9 cellular contexts compared by ENCODE assay signal in genomic region chr9:15642369-15642962, GRCh38.
DNase-seq lines count a peak whose midpoint lies in the region; ATAC-seq and TF ChIP-seq lines count a peak whose summit lies in the region.
"Had no signal": no experiment of that assay in that cellular context is flagged by ENCODE, and none has a peak within 500 bp of the region (broad histone marks: within the 10 kb centered on the region; RNA-seq: fewer than 3 reads in every experiment).

No MANE protein-coding gene starts in this region.

- peaks cover 6% of the 10 kb centered on the region for H3K36me3 Mint-ChIP-seq in activated naive CD8-positive, alpha-beta T cell treated with anti-CD3 and anti-CD28 coated beads for 36 hours

- no peak overlapping the region for H3K4ac ChIP-seq in IMR-90 (ENCODE audit: low read depth, low read length)

- H2BK15ac ChIP-seq in IMR-90 (ENCODE audit: low read depth, low read length), result no peak overlapping the region

- no peak for TF ChIP-seq POLR2A in IMR-90 (IDR thresholded peaks at IDR 0.05; ENCODE audit: low read depth, low read length)
- TF ChIP-seq POLR2A in esophagus muscularis mucosa (IDR thresholded peaks at IDR 0.05; ENCODE audit: low read depth), result no peak

- no peaks in the 10 kb centered on the region for H3K4me1 Mint-ChIP-seq in activated naive CD8-positive, alpha-beta T cell treated with anti-CD3 and anti-CD28 coated beads for 36 hours

- ATAC-seq in IMR-90 (ENCODE audit: low read depth), result peak; percentile 40; the same call in 1 of the 2 replicates
- ATAC-seq in PC-3, result no peak
- ATAC-seq in psoas muscle, result no peak

- no peaks in the 10 kb centered on the region for H3K36me3 ChIP-seq in IMR-90 (ENCODE audit: control insufficient read depth, insufficient read depth, low read length)
- H3K36me3 ChIP-seq in PC-3 (ENCODE audit: low read depth, low read length), result no peaks in the 10 kb centered on the region
- no peaks in the 10 kb centered on the region for H3K36me3 ChIP-seq in esophagus muscularis mucosa
- H3K36me3 ChIP-seq in psoas muscle (ENCODE audit: insufficient read depth in 1 of 2, low read depth in 1 of 2), result no peaks in the 10 kb centered on the region
- H3K36me3 ChIP-seq: neutrophil had no signal

- H3K4me2 ChIP-seq in IMR-90 (ENCODE audit: low read depth, low read length) (no peak overlapping the region), PC-3 (ENCODE audit: low read length) (no peak overlapping the region)

- no peak overlapping the region for H3K14ac ChIP-seq in IMR-90 (replicated peaks; ENCODE audit: low read depth, low read length)

- H4K8ac ChIP-seq in IMR-90 (ENCODE audit: low read depth in 2 of 2, low read length in 2 of 2), result no peak overlapping the region

- H2AFZ ChIP-seq in IMR-90 (replicated peaks; ENCODE audit: low read length, poor library complexity) (no peak overlapping the region), PC-3 (ENCODE audit: low read length) (no peak overlapping the region)

- WGBS in IMR-90 (ENCODE audit: extremely low coverage in 2 of 2, insufficient read length in 1 of 2), 2 experiments, result no CpG with 5 or more reads among the region's 2 CpGs
- WGBS in esophagus muscularis mucosa, result 79% methylated on average over 2 of the region's 2 CpGs
- 48 to 99% (median 50%) methylated on average over 2 of the region's 2 CpGs for WGBS in psoas muscle, 3 donors

- dilution Hi-C loops in IMR-90 (cut with HindIII; ENCODE audit: low sequenced_read_pairs, unreplicated experiment), result no loop called here

- no peak overlapping the region for H2AK9ac ChIP-seq in IMR-90 (replicated peaks; ENCODE audit: low read depth, low read length, poor library complexity)

- in situ Hi-C loops in IMR-90 (cut with MboI; ENCODE audit: low sequenced_read_pairs), result no loop called here

- H3K4me1 ChIP-seq in IMR-90 (ENCODE audit: control insufficient read depth, insufficient read depth, low read length) (no peaks in the 10 kb centered on the region), PC-3 (ENCODE audit: insufficient read depth, low read length) (no peaks in the 10 kb centered on the region), esophagus muscularis mucosa (no peaks in the 10 kb centered on the region), psoas muscle (no peaks in the 10 kb centered on the region)

- H2BK120ac ChIP-seq in IMR-90 (ENCODE audit: low read depth, low read length), result no peak overlapping the region

- H2AK5ac ChIP-seq in IMR-90 (ENCODE audit: low read depth, low read length), result no peak overlapping the region

- no peak overlapping the region for H3K18ac ChIP-seq in IMR-90 (ENCODE audit: low read depth, low read length)

- H3K9ac ChIP-seq in IMR-90 (ENCODE audit: low read depth, low read length) (no peak overlapping the region), PC-3 (ENCODE audit: low read length) (no peak overlapping the region)

- no peak overlapping the region for H3K56ac ChIP-seq in IMR-90 (ENCODE audit: extremely low read depth, insufficient read depth, low read length)

- no peaks in the 10 kb centered on the region for H3F3A ChIP-seq in PC-3 (ENCODE audit: low read length, unreplicated experiment)

- H2BK5ac ChIP-seq in IMR-90 (ENCODE audit: low read depth, low read length, poor library complexity, severe bottlenecking), result no peak overlapping the region

- H3K27me3 ChIP-seq in IMR-90 (ENCODE audit: control insufficient read depth, insufficient read depth, low read length) (no peaks in the 10 kb centered on the region), PC-3 (ENCODE audit: low read length) (no peaks in the 10 kb centered on the region), esophagus muscularis mucosa (no peaks in the 10 kb centered on the region), psoas muscle (ENCODE audit: insufficient read depth in 3 of 3, low read length in 2 of 3) (no peaks in the 10 kb centered on the region)
- H3K27me3 ChIP-seq: neutrophil had no signal

- H4K91ac ChIP-seq in IMR-90 (ENCODE audit: insufficient read depth, low read depth, low read length), result no peak overlapping the region

- H3K9me3 ChIP-seq in IMR-90 (ENCODE audit: control insufficient read depth, insufficient read depth, low read length) (no peaks in the 10 kb centered on the region), PC-3 (ENCODE audit: low read length) (no peaks in the 10 kb centered on the region), esophagus muscularis mucosa (no peaks in the 10 kb centered on the region), psoas muscle (no peaks in the 10 kb centered on the region)
- H3K9me3 ChIP-seq: neutrophil had no signal

- no peaks in the 10 kb centered on the region for H3K9me2 ChIP-seq in PC-3 (replicated peaks; ENCODE audit: low read length)

- CTCF ChIA-PET in IMR-90 (lab: Yijun Ruan, JAX), result no interaction called here
- CTCF ChIA-PET in PC-3 (lab: Charles Lee), result no interaction called here

- no peaks in the 10 kb centered on the region for H3K9me1 ChIP-seq in IMR-90 (ENCODE audit: insufficient read depth, low read length)

- no peak overlapping the region for H3K23ac ChIP-seq in IMR-90 (ENCODE audit: low read depth, low read length)

- H3K4me3 ChIP-seq in IMR-90 (ENCODE audit: insufficient read depth, low read depth, low read length), result no peak overlapping the region
- H3K4me3 ChIP-seq in PC-3 (ENCODE audit: low read length), result no peak overlapping the region
- H3K4me3 ChIP-seq in esophagus muscularis mucosa, result no peak overlapping the region
- no peak overlapping the region for H3K4me3 ChIP-seq in psoas muscle

- no peak for TF ChIP-seq EP300 in esophagus muscularis mucosa (IDR thresholded peaks at IDR 0.05)

- H3K4me3 Mint-ChIP-seq in activated naive CD8-positive, alpha-beta T cell treated with anti-CD3 and anti-CD28 coated beads for 36 hours, result no peak overlapping the region

- BruUV-seq in IMR-90 (replicated peaks; lab: Mats Ljungman, UMichigan) (no TSS peak), PC-3 (replicated peaks; lab: Mats Ljungman, UMichigan) (no TSS peak)

- H3K27me3 Mint-ChIP-seq in activated naive CD8-positive, alpha-beta T cell treated with anti-CD3 and anti-CD28 coated beads for 36 hours, result no peaks in the 10 kb centered on the region

- peaks cover 10% of the 10 kb centered on the region for H3K9me3 Mint-ChIP-seq in activated naive CD8-positive, alpha-beta T cell treated with anti-CD3 and anti-CD28 coated beads for 36 hours

- intact Hi-C loops in IMR-90 (cut with micrococcal nuclease), result no loop called here
- intact Hi-C loops in PC-3 (cut with micrococcal nuclease), result no loop called here
- intact Hi-C loops in esophagus muscularis mucosa (cut with DNase I), result no loop called here
- intact Hi-C loops in psoas muscle (cut with DNase I), result no loop called here

- no peaks in the 10 kb centered on the region for H3K79me1 ChIP-seq in IMR-90 (ENCODE audit: low read depth in 1 of 2, low read length in 2 of 2)

- H2BK20ac ChIP-seq in IMR-90 (ENCODE audit: low read depth, low read length), result no peak overlapping the region

- TF ChIP-seq CTCF in IMR-90 (conservative IDR thresholded peaks at IDR 0.05; ENCODE audit: low read depth, low read length) (peak; percentile 58), PC-3 (conservative IDR thresholded peaks at IDR 0.05; ENCODE audit: low read depth, low read length) (peak; percentile 55; the same call in 1 of the 2 replicates), esophagus muscularis mucosa (IDR thresholded peaks at IDR 0.05) (peak in 2 of 3 experiments; percentile 28 to 51), psoas muscle (IDR thresholded peaks at IDR 0.05) (peak; percentile 47)

- no peak overlapping the region for H3K27ac ChIP-seq in IMR-90 (ENCODE audit: insufficient read depth, low read length)
- H3K27ac ChIP-seq in PC-3 (ENCODE audit: low read length), result no peak overlapping the region
- H3K27ac ChIP-seq in esophagus muscularis mucosa (replicated peaks in 1 of 4), result no peak overlapping the region
- H3K27ac ChIP-seq in psoas muscle, result no peak overlapping the region
- H3K27ac ChIP-seq: neutrophil had no signal

- H4K20me1 ChIP-seq in IMR-90 (ENCODE audit: insufficient read depth, low read length) (no peaks in the 10 kb centered on the region), PC-3 (ENCODE audit: low read length) (no peaks in the 10 kb centered on the region)

- no peak overlapping the region for H3K27ac Mint-ChIP-seq in activated naive CD8-positive, alpha-beta T cell treated with anti-CD3 and anti-CD28 coated beads for 36 hours

- POLR2A ChIA-PET in IMR-90 (lab: Charles Lee; ENCODE audit: unreplicated experiment) (no interaction called here), PC-3 (lab: Charles Lee; ENCODE audit: unreplicated experiment) (no interaction called here)

- H3K79me2 ChIP-seq in PC-3 (ENCODE audit: low read length), result no peaks in the 10 kb centered on the region

- H4K5ac ChIP-seq in IMR-90 (ENCODE audit: low read depth, low read length), result no peak overlapping the region

- peak; percentile 45 for TF ChIP-seq RAD21 in IMR-90 (IDR thresholded peaks at IDR 0.05; ENCODE audit: low read length)

- DNase-seq in DMS79 treated with DMSO at 0.1 percent for 48 hours (lab: John Stamatoyannopoulos, UW) (peak; percentile 70), IMR-90 (peak; percentile 53), PC-3 (peak; percentile 46), esophagus muscularis mucosa (ENCODE audit: extremely low spot score) (no peak), psoas muscle (no peak)
- no peak for DNase-seq in central memory CD4-positive, alpha-beta T cell
- DNase-seq in activated naive CD4-positive, alpha-beta T cell treated with Interleukin-2 at 50 U/mL for 16 hours, result no peak
- DNase-seq in activated naive CD8-positive, alpha-beta T cell treated with anti-CD3 and anti-CD28 coated beads for 36 hours, result no peak

TF ChIP-seq in IMR-90, 13 proteins besides CTCF, POLR2A, EP300 and RAD21:
- TF ChIP-seq CHD1 (IDR thresholded peaks at IDR 0.05; ENCODE audit: low read depth, low read length) (no peak), USF2 (IDR thresholded peaks at IDR 0.05; ENCODE audit: low read depth, low read length) (no peak), BHLHE40 (IDR thresholded peaks at IDR 0.05; ENCODE audit: low read depth, low read length) (no peak), SMC3 (IDR thresholded peaks at IDR 0.05; ENCODE audit: low read depth, low read length) (peak; percentile 35; the same call in 1 of the 2 replicates)

Comparison
In these comparisons a context has a peak if more than half of its experiments do, and no peak if none do; other contexts are left out.
1. DNase-seq: peak in DMS79 treated with DMSO at 0.1 percent for 48 hours (single experiment), IMR-90 (single experiment) and PC-3 (single experiment); none in esophagus muscularis mucosa (single experiment), psoas muscle (0 of 2), central memory CD4-positive, alpha-beta T cell (single experiment), activated naive CD4-positive, alpha-beta T cell treated with Interleukin-2 at 50 U/mL for 16 hours (single experiment) and activated naive CD8-positive, alpha-beta T cell treated with anti-CD3 and anti-CD28 coated beads for 36 hours (single experiment).
2. Peak in every context shown above with its lines, with median percentiles within 50 percentile points of each other: CTCF ChIP-seq.